19 cellular contexts compared by ENCODE assay signal in the genomic region with DNA sequence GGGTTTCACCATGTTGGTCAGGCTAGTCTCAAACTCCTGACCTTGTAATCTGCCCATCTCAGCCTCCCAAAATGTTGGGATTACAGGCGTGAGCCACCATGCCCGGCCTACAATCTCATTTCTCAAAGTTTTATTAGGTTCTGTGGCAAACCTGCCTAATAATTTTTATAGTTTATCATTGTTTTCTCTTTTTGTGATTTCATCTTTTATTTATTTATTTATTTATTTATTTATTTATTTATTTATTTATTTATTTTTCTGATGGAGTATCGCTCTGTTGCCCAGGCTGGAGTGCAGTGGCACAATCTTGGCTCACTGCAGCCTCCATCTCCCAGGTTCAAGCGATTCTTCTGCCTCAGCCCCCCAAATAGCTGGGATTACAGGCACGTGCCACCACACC. TPM values are rescaled to one million over a fixed set of nuclear protein-coding genes. Genes with fewer than 3 reads are reported as not detected.
"Had no signal": no experiment of that assay in that cellular context is flagged by ENCODE, and none has a peak within 500 bp of the region (broad histone marks: within the 10 kb centered on the region; RNA-seq: fewer than 3 reads in every experiment).

No MANE protein-coding gene starts in this region.

RNA-seq across cellular contexts. Expression of gene THEM5, which starts 31.4 kb away (rescaled TPM):
- total RNA-seq: activated B cell treated with CpG ODN at 0.5 μM for 24 hours; activated CD4-positive, alpha-beta memory T cell treated with anti-CD3 and anti-CD28 coated beads for 36 hours; activated CD4-positive, alpha-beta T cell treated with anti-CD3 and anti-CD28 coated beads, Interleukin-2, amount 10 ng/mL, durations not matched to agents 24 days and 14 days; activated CD8-positive, alpha-beta memory T cell treated with anti-CD3 and anti-CD28 coated beads for 36 hours; activated CD8-positive, alpha-beta T cell treated with anti-CD3 and anti-CD28 coated beads for 36 hours; activated naive CD4-positive, alpha-beta T cell treated with anti-CD3 and anti-CD28 coated beads for 36 hours; activated naive CD4-positive, alpha-beta T cell treated with anti-CD3 and anti-CD28 coated beads, Interleukin-2, amount 50 U/mL, for 72 hours; activated naive CD8-positive, alpha-beta T cell treated with anti-CD3 and anti-CD28 coated beads for 36 hours; activated T-cell treated with anti-CD3 and anti-CD28 coated beads, Interleukin-2, amount 50 U/mL, for 4 hours; activated T-helper 1 cell treated with anti-CD3 and anti-CD28 coated beads, Interleukin-12 subunit alpha, Interleukin-12 subunit beta, Interleukin-2, Interleukin-4 antibody, amounts not matched to agents 30 ng/mL and 10 ng/mL and 1 ng/mL, durations not matched to agents 14 hours and 24 hours and 36 hours; activated T-helper 17 cell treated with anti-CD3 and anti-CD28 coated beads, Interleukin-2, amount 50 U/mL, for 72 hours; adrenal gland; aorta; astrocyte; body of pancreas; breast epithelium; cardiac septum; T-cell; T-helper 1 cell treated with Interleukin-12 subunit alpha and Interleukin-12 subunit beta and Interleukin-4 antibody, amounts not matched to agents 30 ng/mL and 1 ng/mL, for 36 hours had no signal
- polyA plus RNA-seq: adrenal gland, aorta had no signal

RNA-seq across cellular contexts. Expression of gene C2CD4D, which starts 45.3 kb away (rescaled TPM):
- total RNA-seq: activated B cell treated with CpG ODN at 0.5 μM for 24 hours, aorta, cardiac septum had no signal
- polyA plus RNA-seq: aorta had no signal

RNA-seq across cellular contexts. Expression of gene RORC, which starts 53.3 kb away (rescaled TPM):
- total RNA-seq: astrocyte had no signal
